In genomic region chr5:157233515-157233914, GRCh38 we compare ENCODE assay signal across 26 cellular contexts. TPM values are rescaled to one million over a fixed set of nuclear protein-coding genes. Genes with fewer than 3 reads are reported as not detected.
DNase-seq lines count a peak whose midpoint lies in the region; ATAC-seq lines count a peak whose summit lies in the region.
"Had no signal": no experiment of that assay in that cellular context is flagged by ENCODE, and none has a peak within 500 bp of the region (broad histone marks: within the 10 kb centered on the region; RNA-seq: fewer than 3 reads in every experiment).

No MANE protein-coding gene starts in this region.

- peak overlapping the region in 1 of 2 donors; percentile 14 for H3K4me3 Mint-ChIP-seq in activated T-cell treated with anti-CD3 and anti-CD28 coated beads, Interleukin-2, amount 50 U/mL, for 72 hours
- peak overlapping the region; percentile 30 for H3K4me3 Mint-ChIP-seq in activated naive CD8-positive, alpha-beta T cell treated with anti-CD3 and anti-CD28 coated beads for 36 hours
- peak overlapping the region in 5 of 10 donors; percentile 20 to 62 (median 40) for H3K4me3 Mint-ChIP-seq in naive thymus-derived CD8-positive, alpha-beta T cell

- POLR2A ChIA-PET in naive thymus-derived CD8-positive, alpha-beta T cell (lab: Charles Lee): interaction anchor here (1.0 to 1.7 kb wide), 5 partner anchors 12 to 43 kb away, joined by 3 to 8 read pairs (median 4); no protein-coding TSS in a partner anchor

- H3K36me3 Mint-ChIP-seq in activated T-cell treated with anti-CD3 and anti-CD28 coated beads, Interleukin-2, amount 50 U/mL, for 72 hours (ENCODE audit: insufficient read depth in 2 of 2): peaks cover 28 to 69% of the 10 kb centered on the region in 2 donors
- peaks cover 70% of the 10 kb centered on the region for H3K36me3 Mint-ChIP-seq in activated naive CD8-positive, alpha-beta T cell treated with anti-CD3 and anti-CD28 coated beads for 36 hours
- H3K36me3 Mint-ChIP-seq in naive thymus-derived CD8-positive, alpha-beta T cell: peaks cover 14 to 95% (median 49%) of the 10 kb centered on the region in 3 donors

- H3K27ac Mint-ChIP-seq in activated T-cell treated with anti-CD3 and anti-CD28 coated beads, Interleukin-2, amount 50 U/mL, for 72 hours: peak overlapping the region; percentile 94
- peak overlapping the region; percentile 82 for H3K27ac Mint-ChIP-seq in activated naive CD8-positive, alpha-beta T cell treated with anti-CD3 and anti-CD28 coated beads for 36 hours
- peak overlapping the region; percentile 76 to 96 (median 90) for H3K27ac Mint-ChIP-seq in naive thymus-derived CD8-positive, alpha-beta T cell

- no peaks in the 10 kb centered on the region for H3K9me3 ChIP-seq in KOPT-K1 (ENCODE audit: insufficient read depth, low read length, poor library complexity, severe bottlenecking)
- H3K9me3 ChIP-seq: adrenal gland, BLaER1, colonic mucosa, gastroesophageal sphincter, pancreas, Peyer's patch, SJCRH30, vagina had no signal

- no peak for ATAC-seq in activated T-cell treated with anti-CD3 and anti-CD28 coated beads, Interleukin-2, amount 50 U/mL, for 72 hours (replicated peaks in 1 of 2)
- peak; percentile 86 to 96 for ATAC-seq in naive thymus-derived CD8-positive, alpha-beta T cell
- ATAC-seq in HG03442 (IDR thresholded peaks at IDR 0.05; ENCODE audit: unreplicated experiment): no peak
- ATAC-seq: gastroesophageal sphincter, left ventricle myocardium superior, pancreas had no signal

- H3K27ac ChIP-seq in KOPT-K1 (ENCODE audit: low read depth, low read length, poor library complexity, severe bottlenecking): peak overlapping the region; percentile 25
- H3K27ac ChIP-seq: adrenal gland, BLaER1, colonic mucosa, gastroesophageal sphincter, pancreas, Peyer's patch, SJCRH30, vagina had no signal

- peaks cover 53% of the 10 kb centered on the region for H3K4me1 Mint-ChIP-seq in activated T-cell treated with anti-CD3 and anti-CD28 coated beads, Interleukin-2, amount 50 U/mL, for 72 hours (ENCODE audit: low read depth)
- H3K4me1 Mint-ChIP-seq in activated naive CD8-positive, alpha-beta T cell treated with anti-CD3 and anti-CD28 coated beads for 36 hours: peaks cover 67% of the 10 kb centered on the region
- H3K4me1 Mint-ChIP-seq in naive thymus-derived CD8-positive, alpha-beta T cell: peaks cover 20 to 62% (median 58%) of the 10 kb centered on the region in 4 donors

- H3K27me3 Mint-ChIP-seq in activated T-cell treated with anti-CD3 and anti-CD28 coated beads, Interleukin-2, amount 50 U/mL, for 72 hours (ENCODE audit: low read depth): no peaks in the 10 kb centered on the region
- no peaks in the 10 kb centered on the region for H3K27me3 Mint-ChIP-seq in activated naive CD8-positive, alpha-beta T cell treated with anti-CD3 and anti-CD28 coated beads for 36 hours
- H3K27me3 Mint-ChIP-seq in naive thymus-derived CD8-positive, alpha-beta T cell: no peaks in the 10 kb centered on the region

- no peaks in the 10 kb centered on the region for H3K9me3 Mint-ChIP-seq in activated T-cell treated with anti-CD3 and anti-CD28 coated beads, Interleukin-2, amount 50 U/mL, for 72 hours
- H3K9me3 Mint-ChIP-seq in activated naive CD8-positive, alpha-beta T cell treated with anti-CD3 and anti-CD28 coated beads for 36 hours: no peaks in the 10 kb centered on the region
- no peaks in the 10 kb centered on the region for H3K9me3 Mint-ChIP-seq in naive thymus-derived CD8-positive, alpha-beta T cell

- H3K36me3 ChIP-seq in KOPT-K1 (ENCODE audit: insufficient read depth, low read length): peaks cover 99% of the 10 kb centered on the region
- H3K36me3 ChIP-seq: adrenal gland, BLaER1, colonic mucosa, gastroesophageal sphincter, pancreas, Peyer's patch, SJCRH30, vagina had no signal

- DNase-seq in activated T-cell treated with anti-CD3 and anti-CD28 coated beads, Interleukin-2, amount 50 U/mL, for 72 hours: no peak
- no peak for DNase-seq in activated T-cell treated with anti-CD3 and anti-CD28 coated beads, Interleukin-2, amount 50 U/mL, for 48 hours
- DNase-seq in activated naive CD8-positive, alpha-beta T cell treated with anti-CD3 and anti-CD28 coated beads for 36 hours: no peak
- peak in 5 of 10 donors; percentile 41 to 76 (median 58) for DNase-seq in naive thymus-derived CD8-positive, alpha-beta T cell
- DNase-seq in NCI-H510A (lab: John Stamatoyannopoulos, UW): no peak
- DNase-seq in NCI-H748 (lab: John Stamatoyannopoulos, UW; ENCODE audit: unreplicated experiment): no peak
- DNase-seq: activated CD4-positive, CD25-positive, alpha-beta regulatory T cell treated with anti-CD3 and anti-CD28 coated beads, Interleukin-2, amount 50 U/mL, for 72 hours; activated CD8-positive, alpha-beta memory T cell treated with anti-CD3 and anti-CD28 coated beads, Interleukin-2, amount 50 U/mL, for 4 hours; adrenal gland; colonic mucosa; EL; hypothalamus; KG1; left ventricle myocardium superior; NCI-H1694; NCI-H2171 treated with DMSO at 0.1 percent for 48 hours; pancreas; Peyer's patch; SJCRH30; stimulated activated CD4-positive, alpha-beta T cell treated with anti-CD3 and anti-CD28 coated beads, Interleukin-2, amount 100 ng/mL, for 24 hours had no signal

RNA-seq across cellular contexts. Expression of gene CYFIP2, which starts 32.4 kb away (rescaled TPM):
- 100 to 1,000 TPM; 235 to 288 TPM for total RNA-seq in activated T-cell treated with anti-CD3 and anti-CD28 coated beads, Interleukin-2, amount 50 U/mL, for 72 hours
- 100 to 1,000 TPM; 324 to 325 TPM for total RNA-seq in activated naive CD8-positive, alpha-beta T cell treated with anti-CD3 and anti-CD28 coated beads for 36 hours
- 100 to 1,000 TPM; 395 to 412 TPM for total RNA-seq in naive thymus-derived CD8-positive, alpha-beta T cell
- polyA plus RNA-seq in naive thymus-derived CD8-positive, alpha-beta T cell: 100 to 1,000 TPM; 417 to 668 (median 506) TPM

RNA-seq across cellular contexts. Expression of gene ITK, which starts 52.9 kb away (rescaled TPM):
- 100 to 1,000 TPM; 289 to 314 TPM for total RNA-seq in activated T-cell treated with anti-CD3 and anti-CD28 coated beads, Interleukin-2, amount 50 U/mL, for 72 hours
- total RNA-seq in activated naive CD8-positive, alpha-beta T cell treated with anti-CD3 and anti-CD28 coated beads for 36 hours: 100 to 1,000 TPM; 200 to 204 TPM
- 100 to 1,000 TPM; 477 to 490 TPM for total RNA-seq in naive thymus-derived CD8-positive, alpha-beta T cell
- 100 to 1,000 TPM; 109 to 231 (median 148) TPM for polyA plus RNA-seq in naive thymus-derived CD8-positive, alpha-beta T cell
- total RNA-seq: SJCRH30 had no signal
- polyA plus RNA-seq: neural cell had no signal

Comparison
In these comparisons a context has a peak if more than half of its experiments do, and no peak if none do; other contexts are left out.
1. ATAC-seq: peak in naive thymus-derived CD8-positive, alpha-beta T cell (2 of 2); none in activated T-cell treated with anti-CD3 and anti-CD28 coated beads, Interleukin-2, amount 50 U/mL, for 72 hours (0 of 2) and HG03442 (single experiment).
2. Peak in every context shown above with its lines, with median percentiles within 50 percentile points of each other: H3K27ac Mint-ChIP-seq.